In the genomic region with DNA sequence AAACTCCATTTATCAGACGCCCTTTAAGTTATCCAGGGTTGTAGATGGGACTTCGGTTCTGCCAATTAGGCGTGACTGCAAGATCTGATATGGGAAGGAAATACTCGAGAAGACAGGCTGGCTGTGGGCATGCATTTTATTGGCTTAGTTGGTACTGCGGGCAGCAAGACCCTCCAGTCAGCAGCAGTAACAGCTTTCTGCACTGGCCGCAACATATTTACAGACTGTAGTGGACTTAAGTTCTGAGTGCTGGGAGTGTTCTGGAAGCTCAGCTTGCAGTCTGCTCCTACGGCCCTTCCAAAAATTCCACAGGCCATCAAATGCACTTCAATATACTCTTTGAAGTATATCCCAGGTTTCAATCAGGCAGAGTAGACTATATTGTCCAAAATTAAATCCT, we compare ENCODE assay signal across 25 cellular contexts. TPM values are rescaled to one million over a fixed set of nuclear protein-coding genes. Genes with fewer than 3 reads are reported as not detected.
DNase-seq lines count a peak whose midpoint lies in the region; ATAC-seq, FAIRE-seq and TF ChIP-seq lines count a peak whose summit lies in the region.
"Had no signal": no experiment of that assay in that cellular context is flagged by ENCODE, and none has a peak within 500 bp of the region (broad histone marks: within the 10 kb centered on the region; RNA-seq: fewer than 3 reads in every experiment).

No MANE protein-coding gene starts in this region.

- no peak for FAIRE-seq in GM12892 (lab: Jason Lieb, UNC)
- FAIRE-seq: A204.1 had no signal

- no peak overlapping the region for H3K4me3 Mint-ChIP-seq in MCF 10A (ENCODE audit: unreplicated experiment)
- no peak overlapping the region for H3K4me3 Mint-ChIP-seq in endodermal cell
- H3K4me3 Mint-ChIP-seq: activated CD4-positive, alpha-beta memory T cell treated with anti-CD3 and anti-CD28 coated beads, Interleukin-2, amount 10 ng/mL, durations not matched to agents 7 days and 5 days; activated naive CD4-positive, alpha-beta T cell treated with anti-CD3 and anti-CD28 coated beads, Interleukin-2, amount 50 U/mL, for 24 hours; dendritic cell treated with granulocyte-macrophage colony-stimulating factor and Interleukin-4, amounts not matched to agents 40 ng/mL and 50 ng/mL, for 4 days; memory B cell had no signal

- H3K4me1 Mint-ChIP-seq in MCF 10A (ENCODE audit: insufficient read depth, unreplicated experiment) (peaks cover 30% of the 10 kb centered on the region), endodermal cell (peaks cover 21% of the 10 kb centered on the region)
- H3K4me1 Mint-ChIP-seq: activated CD4-positive, alpha-beta memory T cell treated with anti-CD3 and anti-CD28 coated beads, Interleukin-2, amount 10 ng/mL, durations not matched to agents 7 days and 5 days; activated naive CD4-positive, alpha-beta T cell treated with anti-CD3 and anti-CD28 coated beads, Interleukin-2, amount 50 U/mL, for 24 hours; memory B cell had no signal

- CTCF ChIA-PET in MCF 10A (lab: Yijun Ruan, JAX) = interaction anchor here (0.7 kb wide), 1 partner anchor 14 kb away, joined by 3 read pairs; no protein-coding TSS in a partner anchor

- intact Hi-C loops in MCF 10A (cut with micrococcal nuclease) (no loop called here), breast epithelium (cut with DNase I; ENCODE audit: low total_unique reads) (no loop called here), lower lobe of right lung (cut with DNase I) (no loop called here)

- H3K27ac ChIP-seq in breast epithelium (peak overlapping the region in 1 of 2 donors; percentile 4), endodermal cell (ENCODE audit: low read depth, low read length) (peak overlapping the region; percentile 57), lower lobe of right lung (peak overlapping the region; percentile 51), upper lobe of left lung (peak overlapping the region; percentile 1 to 69 (median 44))
- H3K27ac ChIP-seq: testis had no signal

- POLR2A ChIA-PET in MCF 10A (lab: Yijun Ruan, JAX) = interaction anchor here (1.0 to 2.5 kb wide), 4 partner anchors 8 to 417 kb away, joined by 3 to 10 read pairs (median 4); a partner anchor contains a TSS

- TF ChIP-seq EP300 in upper lobe of left lung (IDR thresholded peaks at IDR 0.05) = no peak

- peak; percentile 69 to 77 for ATAC-seq in lower lobe of right lung
- peak in 1 of 2 donors; percentile 66 for ATAC-seq in upper lobe of left lung (ENCODE audit: low FRiP score in 2 of 2)
- ATAC-seq in GM19455 (IDR thresholded peaks at IDR 0.05; ENCODE audit: unreplicated experiment) = no peak

- WGBS in endodermal cell (ENCODE audit: insufficient coverage in 1 of 2, insufficient read length in 1 of 2), 2 experiments = 92 to 97% methylated on average over 6 to 7 of the region's 7 CpGs
- WGBS in upper lobe of left lung, 2 donors = 54 to 72% methylated on average over 7 of the region's 7 CpGs

- TSS peak; percentile 84 for BruUV-seq in MCF 10A (replicated peaks; lab: Mats Ljungman, UMichigan)

- H3K36me3 ChIP-seq in breast epithelium (no peaks in the 10 kb centered on the region), endodermal cell (ENCODE audit: control insufficient read depth, insufficient read depth, low read length) (no peaks in the 10 kb centered on the region), lower lobe of right lung (no peaks in the 10 kb centered on the region), upper lobe of left lung (no peaks in the 10 kb centered on the region)
- H3K36me3 ChIP-seq: HAP-1 had no signal

- no peaks in the 10 kb centered on the region for H3K27me3 Mint-ChIP-seq in MCF 10A (ENCODE audit: insufficient read depth, unreplicated experiment)
- H3K27me3 Mint-ChIP-seq in endodermal cell (ENCODE audit: insufficient read depth) = no peaks in the 10 kb centered on the region
- H3K27me3 Mint-ChIP-seq: activated CD4-positive, alpha-beta memory T cell treated with anti-CD3 and anti-CD28 coated beads, Interleukin-2, amount 10 ng/mL, durations not matched to agents 7 days and 5 days; activated naive CD4-positive, alpha-beta T cell treated with anti-CD3 and anti-CD28 coated beads, Interleukin-2, amount 50 U/mL, for 24 hours; dendritic cell treated with granulocyte-macrophage colony-stimulating factor and Interleukin-4, amounts not matched to agents 40 ng/mL and 50 ng/mL, for 4 days; memory B cell had no signal

- H3K4me3 ChIP-seq in breast epithelium (no peak overlapping the region), endodermal cell (ENCODE audit: low read length) (no peak overlapping the region), lower lobe of right lung (no peak overlapping the region), upper lobe of left lung (no peak overlapping the region)
- H3K4me3 ChIP-seq: HAP-1, testis had no signal

- H3K9me3 Mint-ChIP-seq in MCF 10A (ENCODE audit: unreplicated experiment) (no peaks in the 10 kb centered on the region), endodermal cell (no peaks in the 10 kb centered on the region)
- H3K9me3 Mint-ChIP-seq: activated CD4-positive, alpha-beta memory T cell treated with anti-CD3 and anti-CD28 coated beads, Interleukin-2, amount 10 ng/mL, durations not matched to agents 7 days and 5 days; activated naive CD4-positive, alpha-beta T cell treated with anti-CD3 and anti-CD28 coated beads, Interleukin-2, amount 50 U/mL, for 24 hours; activated T-helper 2 cell treated with anti-CD3 and anti-CD28 coated beads, Interferon-gamma antibody, Interleukin-2, Interleukin-4, amounts not matched to agents 10 μg/mL and 5 μg/mL and 100 μg/mL, durations not matched to agents 14 hours and 24 hours and 36 hours had no signal

- no peak overlapping the region for H3K9ac ChIP-seq in endodermal cell (ENCODE audit: extremely low read depth, low read length, poor library complexity, severe bottlenecking)

- H3K27me3 ChIP-seq in breast epithelium (no peaks in the 10 kb centered on the region), endodermal cell (ENCODE audit: control insufficient read depth, insufficient read depth, low read length, poor library complexity, severe bottlenecking) (no peaks in the 10 kb centered on the region), lower lobe of right lung (ENCODE audit: low read depth) (no peaks in the 10 kb centered on the region), upper lobe of left lung (no peaks in the 10 kb centered on the region)
- H3K27me3 ChIP-seq: testis had no signal

- H3K4me1 ChIP-seq in breast epithelium (no peaks in the 10 kb centered on the region), endodermal cell (ENCODE audit: control insufficient read depth, insufficient read depth, low read length) (peaks cover 4% of the 10 kb centered on the region), lower lobe of right lung (peaks cover 45% of the 10 kb centered on the region), upper lobe of left lung (peaks cover 9 to 46% (median 23%) of the 10 kb centered on the region in 4 donors)

- H3K27ac Mint-ChIP-seq in MCF 10A (ENCODE audit: low read depth, unreplicated experiment) = peak overlapping the region; percentile 29
- H3K27ac Mint-ChIP-seq in endodermal cell = no peak overlapping the region
- H3K27ac Mint-ChIP-seq: activated CD4-positive, alpha-beta memory T cell treated with anti-CD3 and anti-CD28 coated beads, Interleukin-2, amount 10 ng/mL, durations not matched to agents 7 days and 5 days; activated naive CD4-positive, alpha-beta T cell treated with anti-CD3 and anti-CD28 coated beads, Interleukin-2, amount 50 U/mL, for 24 hours; activated T-helper 2 cell treated with anti-CD3 and anti-CD28 coated beads, Interferon-gamma antibody, Interleukin-2, Interleukin-4, amounts not matched to agents 10 μg/mL and 5 μg/mL and 100 μg/mL, durations not matched to agents 14 hours and 24 hours and 36 hours; dendritic cell treated with granulocyte-macrophage colony-stimulating factor and Interleukin-4, amounts not matched to agents 40 ng/mL and 50 ng/mL, for 4 days; memory B cell had no signal

- H3K36me3 Mint-ChIP-seq in MCF 10A (ENCODE audit: insufficient read depth, unreplicated experiment) (peaks cover 6% of the 10 kb centered on the region), endodermal cell (ENCODE audit: low read depth) (no peaks in the 10 kb centered on the region)
- H3K36me3 Mint-ChIP-seq: activated naive CD4-positive, alpha-beta T cell treated with anti-CD3 and anti-CD28 coated beads, Interleukin-2, amount 50 U/mL, for 24 hours; memory B cell had no signal

- TF ChIP-seq CTCF in MCF 10A (IDR thresholded peaks at IDR 0.05; ENCODE audit: unreplicated experiment) (no peak), breast epithelium (IDR thresholded peaks at IDR 0.05) (no peak), endodermal cell (conservative IDR thresholded peaks at IDR 0.05) (no peak), lower lobe of right lung (IDR thresholded peaks at IDR 0.05) (no peak), upper lobe of left lung (IDR thresholded peaks at IDR 0.05) (no peak)

- H3K9me3 ChIP-seq in breast epithelium (no peaks in the 10 kb centered on the region), endodermal cell (ENCODE audit: control insufficient read depth, low read length) (no peaks in the 10 kb centered on the region), lower lobe of right lung (no peaks in the 10 kb centered on the region), upper lobe of left lung (no peaks in the 10 kb centered on the region)
- H3K9me3 ChIP-seq: HAP-1, testis had no signal

- TF ChIP-seq POLR2A in breast epithelium (IDR thresholded peaks at IDR 0.05) = no peak
- no peak for TF ChIP-seq POLR2A in upper lobe of left lung (IDR thresholded peaks at IDR 0.05)
- TF ChIP-seq POLR2A in GM12892 (IDR thresholded peaks at IDR 0.05; ENCODE audit: low read depth, low read length) = no peak

- DNase-seq in MCF 10A (ENCODE audit: unreplicated experiment) = no peak
- no peak for DNase-seq in breast epithelium (ENCODE audit: low spot score in 2 of 2)
- peak; percentile 55 for DNase-seq in endodermal cell
- no peak for DNase-seq in lower lobe of right lung
- DNase-seq in upper lobe of left lung = peak in 1 of 2 donors; percentile 48
- no peak for DNase-seq in hypothalamus (lab: John Stamatoyannopoulos, UW)
- DNase-seq in GM12892 (ENCODE audit: insufficient read length) = no peak
- DNase-seq: activated CD4-positive, alpha-beta memory T cell treated with anti-CD3 and anti-CD28 coated beads, Interleukin-2, amount 10 ng/mL, durations not matched to agents 7 days and 5 days; activated CD4-positive, CD25-positive, alpha-beta regulatory T cell treated with anti-CD3 and anti-CD28 coated beads, Interleukin-2, amount 50 U/mL, for 72 hours; DMS153; glutamatergic neuron; KG1; NCI-H1436; NCI-H446; NCI-H82; stimulated activated naive CD4-positive, alpha-beta T cell treated with Interleukin-2 at 50 U/mL for 16 hours; testis had no signal

RNA-seq across cellular contexts. Expression of a gene that starts 21.1 kb away (rescaled TPM):
- total RNA-seq in MCF 10A (2022) (3.9 and 4.8 TPM in 2 replicates), breast epithelium (10 to 100 TPM; 18.4 to 31.8 (median 26.5) TPM), endodermal cell (10 to 100 TPM in 1 of 2 donors, 1 to 10 TPM in 1; 7.0 to 14.3 TPM), lower lobe of right lung (77.5 TPM), upper lobe of left lung (10 to 100 TPM; 10.2 to 72.7 (median 36.6) TPM)
- polyA plus RNA-seq in endodermal cell (2013, experiment 1 of 2) = 15.7 TPM
- polyA plus RNA-seq in endodermal cell (2013, experiment 2 of 2) = 13.4 TPM
- polyA plus RNA-seq in GM12892 (2012; ENCODE audit: missing spikeins) = not detected
- total RNA-seq: activated CD4-positive, alpha-beta memory T cell treated with anti-CD3 and anti-CD28 coated beads, Interleukin-2, amount 10 ng/mL, durations not matched to agents 7 days and 5 days; T-helper 1 cell treated with Interleukin-12 subunit alpha and Interleukin-12 subunit beta and Interleukin-4 antibody, amounts not matched to agents 30 ng/mL and 1 ng/mL, for 36 hours had no signal
